8 cellular contexts compared by ENCODE assay signal in the genomic region with DNA sequence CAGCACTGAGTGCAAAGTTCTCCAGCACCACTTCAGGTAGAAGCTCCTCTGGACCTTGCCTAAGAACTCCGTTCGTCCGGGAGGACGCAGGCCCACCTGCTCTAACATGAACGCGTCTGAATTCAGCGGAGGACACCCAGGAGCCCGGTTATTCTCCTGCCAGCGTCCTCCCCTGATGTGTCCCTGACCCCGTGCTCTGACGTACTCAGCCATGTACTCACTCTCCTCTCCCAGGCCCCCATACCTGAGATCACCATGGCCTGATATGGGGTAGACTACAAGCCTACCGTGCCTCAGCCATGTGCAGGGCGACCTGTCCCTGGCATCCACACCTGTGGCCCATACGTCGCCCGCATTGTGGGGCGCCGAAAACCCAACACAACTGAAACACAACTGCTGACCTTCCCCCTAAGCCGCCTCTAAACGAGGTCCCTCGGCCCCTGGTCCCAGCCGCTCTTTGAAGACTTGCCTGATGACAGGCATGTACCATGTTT. TPM values are rescaled to one million over a fixed set of nuclear protein-coding genes. Genes with fewer than 3 reads are reported as not detected.
DNase-seq lines count a peak whose midpoint lies in the region; ATAC-seq and TF ChIP-seq lines count a peak whose summit lies in the region.

No MANE protein-coding gene starts in this region.

- H3K36me3 ChIP-seq in iPS-15b (ENCODE audit: control insufficient read depth, insufficient read depth, low read length), result no peaks in the 10 kb centered on the region

- H3K4me1 Mint-ChIP-seq in CD14-positive monocyte, result peaks cover 26% of the 10 kb centered on the region

- peaks cover 0 to 2% of the 10 kb centered on the region in 2 donors for H3K36me3 Mint-ChIP-seq in CD14-positive monocyte
- peaks cover 6 to 15% of the 10 kb centered on the region in 2 donors for H3K36me3 Mint-ChIP-seq in activated naive CD4-positive, alpha-beta T cell treated with anti-CD3 and anti-CD28 coated beads, Interleukin-2, amount 50 U/mL, for 72 hours

- DNase-seq in CD14-positive monocyte (ENCODE audit: low spot score) (no peak), GOT3 (lab: John Stamatoyannopoulos, UW) (no peak)
- DNase-seq in activated naive CD4-positive, alpha-beta T cell treated with anti-CD3 and anti-CD28 coated beads, Interleukin-2, amount 50 U/mL, for 72 hours (ENCODE audit: low spot score in 2 of 2), result no peak
- peak; percentile 36 for DNase-seq in stimulated activated CD8-positive, alpha-beta memory T cell treated with anti-CD3 and anti-CD28 coated beads, Interleukin-4, amount 100 ng/mL, for 48 hours

- H3K9me3 ChIP-seq in iPS-15b (ENCODE audit: control insufficient read depth, insufficient read depth, low read length), result no peaks in the 10 kb centered on the region

- H3K4me3 Mint-ChIP-seq in CD14-positive monocyte, result peak overlapping the region; percentile 84 to 92

- ATAC-seq in HG02981 (IDR thresholded peaks at IDR 0.05; ENCODE audit: unreplicated experiment) (peak; percentile 8), HG03442 (IDR thresholded peaks at IDR 0.05; ENCODE audit: unreplicated experiment) (no peak), HG02610 (IDR thresholded peaks at IDR 0.05; ENCODE audit: unreplicated experiment) (no peak)
- ATAC-seq in activated naive CD4-positive, alpha-beta T cell treated with anti-CD3 and anti-CD28 coated beads, Interleukin-2, amount 50 U/mL, for 72 hours, result peak in 1 of 2 donors; percentile 26

- H3K27ac Mint-ChIP-seq in CD14-positive monocyte, result peak overlapping the region; percentile 89 to 98 (median 94)
- H3K27ac Mint-ChIP-seq in activated naive CD4-positive, alpha-beta T cell treated with anti-CD3 and anti-CD28 coated beads, Interleukin-2, amount 50 U/mL, for 72 hours, result peak overlapping the region; percentile 83 to 93

- TF ChIP-seq CTCF in CD14-positive monocyte (IDR thresholded peaks at IDR 0.05), result no peak

- peaks cover 10% of the 10 kb centered on the region for H3K27me3 ChIP-seq in iPS-15b (ENCODE audit: control insufficient read depth, insufficient read depth, low read length)

- H3K27me3 Mint-ChIP-seq in CD14-positive monocyte (ENCODE audit: low read depth in 3 of 3), result peaks cover 0 to 5% (median 5%) of the 10 kb centered on the region in 3 donors

- H3K9me3 Mint-ChIP-seq in CD14-positive monocyte, result peaks cover 0 to 5% (median 0%) of the 10 kb centered on the region in 7 donors
- no peaks in the 10 kb centered on the region for H3K9me3 Mint-ChIP-seq in activated naive CD4-positive, alpha-beta T cell treated with anti-CD3 and anti-CD28 coated beads, Interleukin-2, amount 50 U/mL, for 72 hours

- H3K9ac ChIP-seq in iPS-15b (ENCODE audit: low read depth, low read length), result peak overlapping the region; percentile 91

- H3K4me3 ChIP-seq in iPS-15b (ENCODE audit: low read depth, low read length), result peak overlapping the region; percentile 94

- intact Hi-C loops in CD14-positive monocyte (cut with micrococcal nuclease), result loop anchor here in 1 of 2 donors (5.0 kb wide), 1 partner anchor 80 kb away; the partner anchor contains the start of gene ZSCAN22

- no peaks in the 10 kb centered on the region for H3K4me1 ChIP-seq in iPS-15b (ENCODE audit: control insufficient read depth, insufficient read depth, low read length)

RNA-seq across cellular contexts. Expression of gene ZNF584, which starts 0.7 kb away (rescaled TPM):
- polyA plus RNA-seq in CD14-positive monocyte, result 1 to 10 TPM; 1.2 to 3.1 TPM
- 10 to 100 TPM; 10.4 to 13.9 TPM for total RNA-seq in activated naive CD4-positive, alpha-beta T cell treated with anti-CD3 and anti-CD28 coated beads, Interleukin-2, amount 50 U/mL, for 72 hours

RNA-seq across cellular contexts. Expression of gene RNF225, which starts 12.2 kb away (rescaled TPM):
- not detected for polyA plus RNA-seq in CD14-positive monocyte
- under 1 TPM; 0.48 to 0.60 TPM for total RNA-seq in activated naive CD4-positive, alpha-beta T cell treated with anti-CD3 and anti-CD28 coated beads, Interleukin-2, amount 50 U/mL, for 72 hours

RNA-seq across cellular contexts. Expression of gene RPS5, which starts 20.6 kb away (rescaled TPM):
- polyA plus RNA-seq in CD14-positive monocyte, result 100 to 1,000 TPM; 485 to 580 TPM
- total RNA-seq in activated naive CD4-positive, alpha-beta T cell treated with anti-CD3 and anti-CD28 coated beads, Interleukin-2, amount 50 U/mL, for 72 hours, result 1,000 to 10,000 TPM; 1,454 to 1,511 TPM

RNA-seq across cellular contexts. Expression of gene ZNF837, which starts 26.9 kb away (rescaled TPM):
- polyA plus RNA-seq in CD14-positive monocyte, result under 1 TPM; 0.13 to 0.72 TPM
- 1 to 10 TPM in 1 of 2 donors, under 1 TPM in 1; 0.48 to 2.1 TPM for total RNA-seq in activated naive CD4-positive, alpha-beta T cell treated with anti-CD3 and anti-CD28 coated beads, Interleukin-2, amount 50 U/mL, for 72 hours

RNA-seq across cellular contexts. Expression of gene ZNF132, which starts 32.2 kb away (rescaled TPM):
- polyA plus RNA-seq in CD14-positive monocyte, result under 1 TPM; 0.40 to 0.92 TPM
- total RNA-seq in activated naive CD4-positive, alpha-beta T cell treated with anti-CD3 and anti-CD28 coated beads, Interleukin-2, amount 50 U/mL, for 72 hours, result 1 to 10 TPM; 3.1 to 3.4 TPM
